ENCODE assay signal across 10 cellular contexts in the genomic region with DNA sequence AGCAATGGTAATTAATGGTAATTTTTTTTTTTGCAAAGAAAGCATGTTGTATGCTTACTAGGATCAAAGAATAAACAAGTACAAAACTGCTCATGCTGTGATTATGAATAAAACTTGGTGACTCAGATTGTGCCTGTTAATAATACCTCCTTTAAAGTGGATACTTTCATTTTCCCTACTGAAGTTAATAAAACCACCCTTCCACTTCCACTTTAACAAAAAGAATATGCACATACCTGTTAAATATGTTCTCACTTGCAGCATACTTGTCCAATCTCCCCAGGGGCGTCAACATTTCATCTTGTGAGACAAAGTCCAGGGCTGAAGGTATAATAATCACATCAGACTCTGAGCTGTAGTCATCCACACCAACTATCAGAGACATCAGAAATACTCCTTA. TPM values are rescaled to one million over a fixed set of nuclear protein-coding genes. Genes with fewer than 3 reads are reported as not detected.
A peak's percentile ranks its signal among the peaks of the same experiment; 100 is the strongest.
DNase-seq lines count a peak whose midpoint lies in the region; ATAC-seq and TF ChIP-seq lines count a peak whose summit lies in the region.
"Had no signal": no experiment of that assay in that cellular context is flagged by ENCODE, and none has a peak within 500 bp of the region (broad histone marks: within the 10 kb centered on the region; RNA-seq: fewer than 3 reads in every experiment).

No MANE protein-coding gene starts in this region.

- no TSS peak for BruUV-seq in PC-3 (replicated peaks; lab: Mats Ljungman, UMichigan)

- H3K9ac ChIP-seq in PC-3 (ENCODE audit: low read length) = no peak overlapping the region

- no peaks in the 10 kb centered on the region for H3K27me3 Mint-ChIP-seq in activated naive CD8-positive, alpha-beta T cell treated with anti-CD3 and anti-CD28 coated beads for 36 hours

- intact Hi-C loops in PC-3 (cut with micrococcal nuclease) (no loop called here), left colon (cut with DNase I, micrococcal nuclease) (no loop called here)

- H3K36me3 Mint-ChIP-seq in activated naive CD8-positive, alpha-beta T cell treated with anti-CD3 and anti-CD28 coated beads for 36 hours = peaks cover 46% of the 10 kb centered on the region

- peak; percentile 59 for ATAC-seq in GM21576 (IDR thresholded peaks at IDR 0.05; ENCODE audit: unreplicated experiment)
- ATAC-seq in PC-3 = peak; percentile 73
- ATAC-seq in left colon = peak; percentile 97
- no peak for ATAC-seq in HG02571 (IDR thresholded peaks at IDR 0.05; ENCODE audit: unreplicated experiment)
- no peak for ATAC-seq in HG02623 (IDR thresholded peaks at IDR 0.05; ENCODE audit: unreplicated experiment)
- no peak for ATAC-seq in HG03280 (IDR thresholded peaks at IDR 0.05; ENCODE audit: unreplicated experiment)

- H3K27ac ChIP-seq in PC-3 (ENCODE audit: low read length) = peak overlapping the region; percentile 18

- TF ChIP-seq CTCF in GM10248 (IDR thresholded peaks at IDR 0.05; ENCODE audit: control extremely low read depth, extremely low read depth, low read depth, missing control alignments) (no peak), PC-3 (conservative IDR thresholded peaks at IDR 0.05; ENCODE audit: low read depth, low read length) (no peak)

- H3K9me3 ChIP-seq in PC-3 (ENCODE audit: low read length) = no peaks in the 10 kb centered on the region

- peak overlapping the region; percentile 43 for H3K4me2 ChIP-seq in PC-3 (ENCODE audit: low read length)

- no peaks in the 10 kb centered on the region for H3K27me3 ChIP-seq in PC-3 (ENCODE audit: low read length)

- H2AFZ ChIP-seq in PC-3 (ENCODE audit: low read length) = no peak overlapping the region

- peaks cover 21% of the 10 kb centered on the region for H3K4me1 Mint-ChIP-seq in activated naive CD8-positive, alpha-beta T cell treated with anti-CD3 and anti-CD28 coated beads for 36 hours

- H3K4me3 ChIP-seq in PC-3 (ENCODE audit: low read length) = peak overlapping the region; percentile 7; the same call in 1 of the 2 replicates

- peaks cover 84% of the 10 kb centered on the region for H3K79me2 ChIP-seq in PC-3 (ENCODE audit: low read length)

- H4K20me1 ChIP-seq in PC-3 (ENCODE audit: low read length) = peaks cover 26% of the 10 kb centered on the region

- no peak overlapping the region for H3K27ac Mint-ChIP-seq in activated naive CD8-positive, alpha-beta T cell treated with anti-CD3 and anti-CD28 coated beads for 36 hours

- no peaks in the 10 kb centered on the region for H3F3A ChIP-seq in PC-3 (ENCODE audit: low read length, unreplicated experiment)

- POLR2A ChIA-PET in GM10248 (lab: Yijun Ruan, JAX) (no interaction called here), PC-3 (lab: Charles Lee; ENCODE audit: unreplicated experiment) (interaction anchor here (0.6 kb wide), 1 partner anchor 78 kb away, joined by 7 read pairs; no protein-coding TSS in a partner anchor)

- H3K4me1 ChIP-seq in PC-3 (ENCODE audit: insufficient read depth, low read length) = peaks cover 23% of the 10 kb centered on the region

- peaks cover 14% of the 10 kb centered on the region for H3K9me3 Mint-ChIP-seq in activated naive CD8-positive, alpha-beta T cell treated with anti-CD3 and anti-CD28 coated beads for 36 hours

- H3K36me3 ChIP-seq in PC-3 (ENCODE audit: low read depth, low read length) = peaks cover 45% of the 10 kb centered on the region

- CTCF ChIA-PET in GM10248 (lab: Yijun Ruan, JAX) = interaction anchor here (1.1 to 2.8 kb wide), 3 partner anchors 14 to 19 kb away, joined by 3 to 7 read pairs (median 3); no protein-coding TSS in a partner anchor
- CTCF ChIA-PET in PC-3 (lab: Charles Lee) = no interaction called here

- H3K9me2 ChIP-seq in PC-3 (replicated peaks; ENCODE audit: low read length) = no peaks in the 10 kb centered on the region

- DNase-seq in GM10248 (ENCODE audit: extremely low spot score) (peak; percentile 24), PC-3 (peak; percentile 43), left colon (no peak)
- no peak for DNase-seq in activated naive CD8-positive, alpha-beta T cell treated with anti-CD3 and anti-CD28 coated beads for 36 hours
- DNase-seq: islet precursor cell, NCI-H1694 had no signal

- H3K4me3 Mint-ChIP-seq in activated naive CD8-positive, alpha-beta T cell treated with anti-CD3 and anti-CD28 coated beads for 36 hours = no peak overlapping the region

RNA-seq across cellular contexts. Expression of a gene that starts 19.6 kb away (rescaled TPM):
- 154 and 185 TPM in 2 replicates for total RNA-seq in PC-3 (2014; rRNA removed)
- total RNA-seq in left colon = 10 to 100 TPM; 73.7 to 74.9 TPM
- 10 to 100 TPM; 33.7 to 37.7 TPM for total RNA-seq in activated naive CD8-positive, alpha-beta T cell treated with anti-CD3 and anti-CD28 coated beads for 36 hours

Comparison
In these comparisons a context has a peak if more than half of its experiments do, and no peak if none do; other contexts are left out.
1. DNase-seq: peak in GM10248 (single experiment) and PC-3 (single experiment); none in left colon (0 of 2) and activated naive CD8-positive, alpha-beta T cell treated with anti-CD3 and anti-CD28 coated beads for 36 hours (single experiment).
2. ATAC-seq: peak in GM21576 (single experiment), PC-3 (single experiment) and left colon (single experiment); none in HG02571 (single experiment), HG02623 (single experiment) and HG03280 (single experiment).